ENCODE assay signal across 19 cellular contexts in genomic region chr16:80122155-80122554, GRCh38.
DNase-seq lines count a peak whose midpoint lies in the region; ATAC-seq and TF ChIP-seq lines count a peak whose summit lies in the region.
"Had no signal": no experiment of that assay in that cellular context is flagged by ENCODE, and none has a peak within 500 bp of the region (broad histone marks: within the 10 kb centered on the region; RNA-seq: fewer than 3 reads in every experiment).

No MANE protein-coding gene starts in this region.

- H2AFZ ChIP-seq in smooth muscle cell (ENCODE audit: low read depth), result no peak overlapping the region

- no peaks in the 10 kb centered on the region for H4K20me1 ChIP-seq in smooth muscle cell (ENCODE audit: low read depth)

- ATAC-seq in left colon (no peak), HG03045 (IDR thresholded peaks at IDR 0.05; ENCODE audit: unreplicated experiment) (no peak), GM18498 (IDR thresholded peaks at IDR 0.05; ENCODE audit: unreplicated experiment) (no peak)
- ATAC-seq: activated CD4-positive, CD25-positive, alpha-beta regulatory T cell treated with anti-CD3 and anti-CD28 coated beads, Interleukin-2, amount 50 U/mL, for 24 hours had no signal

- H3K9me3 ChIP-seq in esophagus muscularis mucosa (no peaks in the 10 kb centered on the region), smooth muscle cell (replicated peaks; ENCODE audit: low read depth) (no peaks in the 10 kb centered on the region), spleen (no peaks in the 10 kb centered on the region)
- H3K9me3 ChIP-seq: pancreas, Peyer's patch, upper lobe of left lung had no signal

- intact Hi-C loops in esophagus muscularis mucosa (cut with DNase I), result no loop called here
- intact Hi-C loops in left colon (cut with DNase I, micrococcal nuclease), result no loop called here
- intact Hi-C loops in spleen (cut with DNase I; ENCODE audit: low total_unique reads), result no loop called here

- DNase-seq in GM03348 (ENCODE audit: low spot score) (peak; percentile 22), esophagus muscularis mucosa (ENCODE audit: extremely low spot score) (peak; percentile 92), left colon (peak; percentile 28 to 29), smooth muscle cell (lab: John Stamatoyannopoulos, UW; ENCODE audit: unreplicated experiment) (no peak), NCI-H187 (lab: John Stamatoyannopoulos, UW) (no peak), spleen (no peak)
- DNase-seq: activated naive CD4-positive, alpha-beta T cell treated with anti-CD3 and anti-CD28 coated beads, Interleukin-2, amount 50 U/mL, for 16 hours; CD4-positive, CD25-positive, alpha-beta regulatory T cell; GDM1; H7; NCI-H1930; stimulated activated CD8-positive, alpha-beta memory T cell treated with anti-CD3 and anti-CD28 coated beads, Interleukin-4, amount 100 ng/mL, for 48 hours had no signal

- no peak for TF ChIP-seq EP300 in esophagus muscularis mucosa (IDR thresholded peaks at IDR 0.05)

- H3K4me1 ChIP-seq in esophagus muscularis mucosa, result peaks cover 0 to 9% (median 4%) of the 10 kb centered on the region in 4 donors
- peaks cover 3% of the 10 kb centered on the region for H3K4me1 ChIP-seq in smooth muscle cell (ENCODE audit: low read depth)
- H3K4me1 ChIP-seq in spleen, result no peaks in the 10 kb centered on the region
- H3K4me1 ChIP-seq: pancreas, Peyer's patch, upper lobe of left lung had no signal

- TF ChIP-seq CTCF in esophagus muscularis mucosa (IDR thresholded peaks at IDR 0.05) (no peak), smooth muscle cell (IDR thresholded peaks at IDR 0.05; ENCODE audit: borderline replicate concordance, insufficient read depth, poor library complexity, severe bottlenecking) (no peak), spleen (IDR thresholded peaks at IDR 0.05 in 8 of 11, conservative IDR thresholded peaks at IDR 0.05 in 3 of 11) (no peak)

- peaks cover 3% of the 10 kb centered on the region for H3F3A ChIP-seq in smooth muscle cell (ENCODE audit: low read depth)

- H3K27ac ChIP-seq in esophagus muscularis mucosa (replicated peaks in 1 of 4) (no peak overlapping the region), smooth muscle cell (ENCODE audit: low read depth) (peak overlapping the region; percentile 28), spleen (no peak overlapping the region)
- H3K27ac ChIP-seq: KMS-11, pancreas, Peyer's patch, upper lobe of left lung had no signal

- H3K9ac ChIP-seq in smooth muscle cell (ENCODE audit: low read depth), result no peak overlapping the region
- H3K9ac ChIP-seq: KMS-11 had no signal

- TF ChIP-seq POLR2A in esophagus muscularis mucosa (IDR thresholded peaks at IDR 0.05; ENCODE audit: low read depth) (no peak), spleen (IDR thresholded peaks at IDR 0.05) (no peak)

- peak overlapping the region; percentile 47 for H3K4me2 ChIP-seq in smooth muscle cell
- H3K4me2 ChIP-seq: KMS-11 had no signal

- no peaks in the 10 kb centered on the region for H3K36me3 ChIP-seq in esophagus muscularis mucosa
- no peaks in the 10 kb centered on the region for H3K36me3 ChIP-seq in smooth muscle cell (ENCODE audit: low read depth)
- H3K36me3 ChIP-seq in spleen, result no peaks in the 10 kb centered on the region
- H3K36me3 ChIP-seq: pancreas, Peyer's patch, upper lobe of left lung had no signal

- H3K4me3 ChIP-seq in esophagus muscularis mucosa, result no peak overlapping the region
- no peak overlapping the region for H3K4me3 ChIP-seq in smooth muscle cell
- no peak overlapping the region for H3K4me3 ChIP-seq in spleen
- H3K4me3 ChIP-seq: pancreas, Peyer's patch, upper lobe of left lung had no signal

- 30% methylated on average over 9 of the region's 9 CpGs for WGBS in esophagus muscularis mucosa
- 16% methylated on average over 9 of the region's 9 CpGs for WGBS in smooth muscle cell (ENCODE audit: low lambda C conversion rate)
- 58 to 70% (median 67%) methylated on average over 9 of the region's 9 CpGs for WGBS in spleen, 5 donors

- H3K79me2 ChIP-seq in smooth muscle cell (ENCODE audit: low read depth), result no peaks in the 10 kb centered on the region

- H3K27me3 ChIP-seq in esophagus muscularis mucosa, result no peaks in the 10 kb centered on the region
- peaks cover 5% of the 10 kb centered on the region for H3K27me3 ChIP-seq in smooth muscle cell (ENCODE audit: low read depth)
- peaks cover 0 to 22% (median 0%) of the 10 kb centered on the region in 7 donors for H3K27me3 ChIP-seq in spleen (replicated peaks in 1 of 7)
- H3K27me3 ChIP-seq: pancreas, Peyer's patch, upper lobe of left lung had no signal

Comparison
In these comparisons a context has a peak if more than half of its experiments do, and no peak if none do; other contexts are left out.
1. DNase-seq: peak in GM03348 (single experiment), esophagus muscularis mucosa (single experiment) and left colon (2 of 2); none in smooth muscle cell (single experiment), NCI-H187 (0 of 2) and spleen (single experiment).